8 cellular contexts compared by ENCODE assay signal in the genomic region with DNA sequence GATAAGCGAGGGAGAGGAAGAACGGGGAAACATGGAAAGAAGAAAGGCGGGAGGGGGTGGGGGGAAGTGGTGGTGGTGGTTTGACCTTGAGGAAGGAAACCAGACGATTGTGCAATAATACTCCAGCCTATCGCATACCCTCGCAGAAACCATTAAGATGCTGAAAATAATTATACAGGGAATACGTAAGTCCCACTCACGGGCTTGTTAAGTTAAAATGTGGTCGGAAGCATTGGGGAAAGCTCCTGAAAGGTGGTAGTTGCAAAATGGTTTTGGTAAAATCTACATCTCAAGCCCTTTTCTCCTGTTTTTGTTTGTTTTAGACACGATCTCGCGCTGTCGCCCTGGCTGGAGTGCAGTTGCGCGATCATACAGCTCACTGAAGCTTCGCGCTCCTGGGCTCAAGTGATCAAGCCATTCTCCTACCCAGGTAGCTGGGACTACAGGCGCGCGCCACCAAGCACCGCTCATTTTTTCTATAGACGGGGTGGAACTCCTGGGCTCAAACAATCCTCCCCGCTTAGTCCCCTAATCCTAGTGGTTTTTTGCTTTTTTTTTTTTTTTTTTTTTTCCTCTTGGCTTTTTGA.
DNase-seq lines count a peak whose midpoint lies in the region; ATAC-seq and TF ChIP-seq lines count a peak whose summit lies in the region.
"Had no signal": no experiment of that assay in that cellular context is flagged by ENCODE, and none has a peak within 500 bp of the region (broad histone marks: within the 10 kb centered on the region; RNA-seq: fewer than 3 reads in every experiment).

No MANE protein-coding gene starts in this region.

- H3K4me1 ChIP-seq in NT2/D1 (ENCODE audit: insufficient read depth, insufficient read length) (no peaks in the 10 kb centered on the region), aorta (ENCODE audit: control insufficient read depth in 1 of 2, insufficient read depth in 2 of 2, low read length in 2 of 2) (no peaks in the 10 kb centered on the region)

- H3K27me3 Mint-ChIP-seq in brain (peaks cover 96% of the 10 kb centered on the region), nephron progenitor cell (ENCODE audit: low read depth, poor library complexity) (peaks cover 45% of the 10 kb centered on the region)

- H3K27ac ChIP-seq in aorta (ENCODE audit: low read depth in 1 of 2, low read length in 2 of 2), result no peak overlapping the region
- H3K27ac ChIP-seq: skin epidermis had no signal

- ATAC-seq in aorta (ENCODE audit: low FRiP score) (no peak), GM18870 (IDR thresholded peaks at IDR 0.05; ENCODE audit: unreplicated experiment) (no peak)

- H3K27ac Mint-ChIP-seq in brain (no peak overlapping the region), nephron progenitor cell (no peak overlapping the region)

- intact Hi-C loops in aorta (cut with DNase I), result no loop called here

- 10 to 29% methylated on average over 23 of the region's 23 CpGs for WGBS in aorta, 2 donors

- H3K4me3 ChIP-seq in H7 (ENCODE audit: insufficient read depth, low read depth, low read length) (peak overlapping the region; percentile 58), NT2/D1 (ENCODE audit: insufficient read length, low read depth) (peak overlapping the region; percentile 59), aorta (ENCODE audit: low read length in 2 of 2) (peak overlapping the region in 1 of 2 donors; percentile 14)

- H3K9me3 ChIP-seq in NT2/D1 (ENCODE audit: insufficient read depth, low read length), result no peaks in the 10 kb centered on the region
- no peaks in the 10 kb centered on the region for H3K9me3 ChIP-seq in aorta (ENCODE audit: control insufficient read depth, low read length)

- H3K36me3 ChIP-seq in H7 (replicated peaks; ENCODE audit: control insufficient read depth, insufficient read depth, low read length), result no peaks in the 10 kb centered on the region
- no peaks in the 10 kb centered on the region for H3K36me3 ChIP-seq in NT2/D1 (ENCODE audit: insufficient read depth, insufficient read length, low read length)
- no peaks in the 10 kb centered on the region for H3K36me3 ChIP-seq in aorta (ENCODE audit: control insufficient read depth in 1 of 2, insufficient read depth in 2 of 2, low read length in 1 of 2)

- H3K4me1 Mint-ChIP-seq in brain (peaks cover 28% of the 10 kb centered on the region), nephron progenitor cell (peaks cover 19% of the 10 kb centered on the region)

- H3K4me3 Mint-ChIP-seq in brain, result peak overlapping the region; percentile 47 to 84 (median 81)
- peak overlapping the region; percentile 89 for H3K4me3 Mint-ChIP-seq in nephron progenitor cell

- H3K9me3 Mint-ChIP-seq in brain, result peaks cover 2 to 17% (median 8%) of the 10 kb centered on the region in 5 experiments
- H3K9me3 Mint-ChIP-seq in nephron progenitor cell, result peaks cover 14% of the 10 kb centered on the region

- peak overlapping the region; percentile 61 for H3K9ac ChIP-seq in NT2/D1 (ENCODE audit: insufficient read length, low read depth)

- TF ChIP-seq CTCF in brain (conservative IDR thresholded peaks at IDR 0.05) (no peak), nephron progenitor cell (IDR thresholded peaks at IDR 0.05) (no peak)

- H3K27me3 ChIP-seq in H7 (ENCODE audit: control insufficient read depth, insufficient read depth, low read length) (peaks cover 3% of the 10 kb centered on the region; the same call in 1 of the 2 replicates), NT2/D1 (ENCODE audit: insufficient read depth, insufficient read length) (no peaks in the 10 kb centered on the region), aorta (ENCODE audit: control insufficient read depth in 1 of 2, insufficient read depth in 2 of 2, low read length in 1 of 2) (peaks cover 0 to 2% of the 10 kb centered on the region in 2 donors)

- DNase-seq in H7, result peak; percentile 46
- no peak for DNase-seq in NT2/D1 (ENCODE audit: low read depth, low spot score)
- DNase-seq in nephron progenitor cell, result peak; percentile 33
- no peak for DNase-seq in aorta
- DNase-seq in NCI-H226, result no peak

- no peaks in the 10 kb centered on the region for H3K36me3 Mint-ChIP-seq in brain
- no peaks in the 10 kb centered on the region for H3K36me3 Mint-ChIP-seq in nephron progenitor cell (ENCODE audit: low read depth)

Comparison
In these comparisons a context has a peak if more than half of its experiments do, and no peak if none do; other contexts are left out.
1. DNase-seq: peak in H7 (single experiment) and nephron progenitor cell (single experiment); none in NT2/D1 (single experiment), aorta (0 of 2) and NCI-H226 (single experiment).